In the genomic region with DNA sequence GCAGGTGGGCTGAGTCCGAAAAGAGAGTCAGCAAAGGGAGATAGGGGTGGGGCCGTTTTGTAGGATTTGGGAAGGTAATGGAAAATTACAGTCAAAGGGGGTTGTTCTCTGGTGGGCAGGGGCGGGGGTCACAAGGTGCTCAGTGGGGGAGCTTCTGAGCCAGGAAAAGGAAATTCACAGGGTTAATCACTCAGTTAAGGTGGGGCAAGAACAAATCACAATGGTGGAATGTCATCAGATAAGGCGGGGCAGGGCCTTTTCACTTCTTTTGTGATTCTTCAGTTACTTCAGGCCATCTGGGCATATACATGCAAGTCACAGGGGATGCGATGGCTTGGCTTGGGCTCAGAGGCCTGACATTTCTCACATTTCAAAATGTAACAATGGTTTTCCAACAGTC, we compare ENCODE assay signal across 6 cellular contexts. TPM values are rescaled to one million over a fixed set of nuclear protein-coding genes. Genes with fewer than 3 reads are reported as not detected.
"Had no signal": no experiment of that assay in that cellular context is flagged by ENCODE, and none has a peak within 500 bp of the region (broad histone marks: within the 10 kb centered on the region; RNA-seq: fewer than 3 reads in every experiment).

No MANE protein-coding gene starts in this region.

RNA-seq across cellular contexts. Expression of a gene that starts 24.5 kb away (rescaled TPM):
- total RNA-seq: HT-29, IMR-90, K562 had no signal

RNA-seq across cellular contexts. Expression of a gene that starts 59.7 kb away (rescaled TPM):
- total RNA-seq: GM23338, H1, H9, HT-29, K562 had no signal
